In the genomic region with DNA sequence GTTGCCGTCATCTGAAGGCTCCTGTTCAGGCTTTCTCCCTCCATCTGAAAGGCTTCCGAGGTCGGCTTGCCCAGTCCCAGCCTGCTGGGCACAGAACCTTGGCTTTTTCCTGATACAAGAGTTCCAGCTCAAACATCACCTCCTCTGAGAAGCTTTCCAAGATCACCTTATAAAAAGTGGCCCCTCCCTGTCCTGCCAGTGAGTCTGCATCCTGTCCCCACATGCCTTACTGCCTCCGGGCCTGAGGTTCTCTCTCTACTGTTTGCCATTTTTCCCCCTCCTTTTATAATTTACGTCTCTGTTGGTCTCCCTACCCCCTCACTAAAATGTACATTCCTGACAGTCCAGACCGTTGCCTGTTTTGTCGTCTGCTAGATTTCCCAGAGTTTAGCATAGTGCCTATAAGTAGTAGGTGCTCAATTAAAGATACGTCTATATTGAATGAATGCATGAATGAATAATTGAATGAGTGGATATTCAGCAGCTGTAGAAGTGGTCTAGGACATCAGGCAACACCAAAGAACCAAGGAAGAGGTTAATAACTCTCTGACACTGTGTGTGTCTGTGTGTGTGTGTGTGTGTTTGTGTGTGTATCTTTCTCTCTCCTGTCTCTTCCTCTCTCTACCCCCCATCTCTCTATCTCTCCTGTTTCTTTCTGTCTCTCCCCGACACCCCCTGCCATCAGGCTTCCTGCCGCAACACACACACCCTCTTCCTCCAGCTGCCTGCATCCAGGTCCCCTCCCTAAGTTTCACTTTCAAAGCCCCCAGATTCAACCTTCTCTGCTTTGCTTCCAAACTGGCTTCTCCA, we compare ENCODE assay signal across 1 cellular context.
TF ChIP-seq lines count a peak whose summit lies in the region.

No MANE protein-coding gene starts in this region.

TF ChIP-seq in IMR-90, 13 proteins besides CTCF, POLR2A, EP300 and RAD21 (continued from another document):
- TF ChIP-seq, protein P1, sequence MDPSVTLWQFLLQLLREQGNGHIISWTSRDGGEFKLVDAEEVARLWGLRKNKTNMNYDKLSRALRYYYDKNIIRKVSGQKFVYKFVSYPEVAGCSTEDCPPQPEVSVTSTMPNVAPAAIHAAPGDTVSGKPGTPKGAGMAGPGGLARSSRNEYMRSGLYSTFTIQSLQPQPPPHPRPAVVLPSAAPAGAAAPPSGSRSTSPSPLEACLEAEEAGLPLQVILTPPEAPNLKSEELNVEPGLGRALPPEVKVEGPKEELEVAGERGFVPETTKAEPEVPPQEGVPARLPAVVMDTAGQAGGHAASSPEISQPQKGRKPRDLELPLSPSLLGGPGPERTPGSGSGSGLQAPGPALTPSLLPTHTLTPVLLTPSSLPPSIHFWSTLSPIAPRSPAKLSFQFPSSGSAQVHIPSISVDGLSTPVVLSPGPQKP (IDR thresholded peaks at IDR 0.05; ENCODE audit: borderline replicate concordance, low read depth, low read length), result no peak
- TF ChIP-seq RFX5 (IDR thresholded peaks at IDR 0.05; ENCODE audit: low read depth, low read length), result no peak
- TF ChIP-seq CHD1 (IDR thresholded peaks at IDR 0.05; ENCODE audit: low read depth, low read length), result no peak
- TF ChIP-seq MAZ (IDR thresholded peaks at IDR 0.05; ENCODE audit: borderline replicate concordance, low read depth, low read length), result no peak
- TF ChIP-seq BHLHE40 (IDR thresholded peaks at IDR 0.05; ENCODE audit: low read depth, low read length), result no peak
- no peak for TF ChIP-seq MAFK (IDR thresholded peaks at IDR 0.05; ENCODE audit: low read depth, low read length)
